Comparison of ENCODE assay signal across 15 cellular contexts in the genomic region with DNA sequence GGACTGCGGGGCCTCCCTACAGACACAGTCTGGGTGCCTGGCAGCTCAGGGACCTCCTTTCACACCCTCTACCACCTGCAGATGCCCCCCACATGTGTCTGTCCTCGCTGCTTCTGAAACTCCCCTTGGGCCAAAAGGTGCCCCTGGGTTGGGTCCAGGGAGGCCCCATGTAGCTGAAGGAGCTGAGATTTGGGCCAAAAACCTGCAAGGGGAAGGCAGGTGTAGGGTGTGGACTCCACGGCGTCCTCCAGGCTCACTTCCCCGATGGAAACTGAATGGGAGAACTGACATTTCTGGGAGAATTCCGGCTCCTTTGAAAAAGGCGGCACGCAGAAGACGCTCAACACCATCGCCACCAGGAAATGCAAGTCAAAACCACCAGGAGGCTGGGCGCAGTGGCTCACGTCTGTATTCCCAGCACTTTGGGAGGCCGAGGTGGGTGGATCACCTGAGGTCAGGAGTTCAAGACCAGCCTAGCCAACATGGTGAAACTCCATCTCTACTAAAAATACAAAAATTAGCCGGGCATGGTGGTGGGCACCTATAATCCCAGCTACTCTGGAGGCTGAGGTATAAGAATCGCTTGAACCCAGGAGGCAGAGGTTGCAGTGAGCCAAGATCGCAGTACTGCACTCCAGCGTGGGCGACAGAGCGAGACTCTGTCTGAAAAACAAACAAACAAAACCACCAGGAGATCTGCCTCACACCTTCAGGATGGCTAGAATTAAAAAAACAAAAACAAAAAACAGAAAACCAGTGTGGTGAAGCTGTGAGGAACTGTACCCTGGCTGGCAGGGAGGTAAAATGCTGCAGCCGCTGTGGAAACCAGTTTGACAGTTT. TPM values are rescaled to one million over a fixed set of nuclear protein-coding genes. Genes with fewer than 3 reads are reported as not detected.
DNase-seq lines count a peak whose midpoint lies in the region; ATAC-seq, FAIRE-seq and TF ChIP-seq lines count a peak whose summit lies in the region.
"Had no signal": no experiment of that assay in that cellular context is flagged by ENCODE, and none has a peak within 500 bp of the region (broad histone marks: within the 10 kb centered on the region; RNA-seq: fewer than 3 reads in every experiment).

No MANE protein-coding gene starts in this region.

- H3K4me1 ChIP-seq in K562 (replicated peaks in 1 of 2; ENCODE audit: control insufficient read depth in 2 of 2, insufficient read depth in 2 of 2, low read length in 2 of 2) (peaks cover 47 to 62% of the 10 kb centered on the region in 2 experiments), mucosa of rectum (ENCODE audit: control insufficient read depth in 2 of 2, insufficient read depth in 2 of 2, low read length in 2 of 2) (peaks cover 22 to 33% of the 10 kb centered on the region in 2 donors), thymus (ENCODE audit: control insufficient read depth, insufficient read depth, low read length) (peaks cover 4% of the 10 kb centered on the region)

- no peak overlapping the region; the same call in 1 of the 2 replicates for H2AFZ ChIP-seq in K562 (ENCODE audit: low read depth, low read length)

- no peak for FAIRE-seq in K562 (lab: Jason Lieb, UNC)
- FAIRE-seq: A204.1, colon, GM18507 had no signal

- H3K27ac ChIP-seq in K562 (ENCODE audit: extremely low read depth, low read depth, low read length) (peak overlapping the region; percentile 59), mucosa of rectum (ENCODE audit: low read depth in 2 of 2, low read length in 2 of 2) (peak overlapping the region; percentile 75 to 77), thymus (ENCODE audit: low read depth) (peak overlapping the region; percentile 64)
- H3K27ac ChIP-seq: HL-60, right lobe of liver had no signal

- H3K9ac ChIP-seq in K562 (ENCODE audit: insufficient read depth in 1 of 2, low read depth in 2 of 2, low read length in 2 of 2) = peak overlapping the region; percentile 8 to 86; a peak in 3 of 4 replicates
- H3K9ac ChIP-seq in mucosa of rectum (ENCODE audit: low read depth in 1 of 2, low read length in 2 of 2) = peak overlapping the region; percentile 49 to 75

- peak overlapping the region; percentile 9 for H3K27ac Mint-ChIP-seq in T-helper 1 cell treated with Interleukin-12 subunit alpha and Interleukin-12 subunit beta and Interleukin-4 antibody, amounts not matched to agents 30 μg/mL and 1 μg/mL, for 36 hours
- H3K27ac Mint-ChIP-seq: activated B cell treated with CpG ODN at 0.5 μM for 24 hours had no signal

- CTCF ChIA-PET in K562 (lab: Yijun Ruan, JAX; ENCODE audit: low intra/inter-chr PET ratio) = no interaction called here

- ATAC-seq in K562 (no peak), GM19395 (IDR thresholded peaks at IDR 0.05; ENCODE audit: unreplicated experiment) (no peak), HG03159 (IDR thresholded peaks at IDR 0.05; ENCODE audit: unreplicated experiment) (no peak), GM21381 (IDR thresholded peaks at IDR 0.05; ENCODE audit: unreplicated experiment) (no peak)
- ATAC-seq: right lobe of liver had no signal

- BruUV-seq in K562 (replicated peaks; lab: Mats Ljungman, UMichigan) = no TSS peak

- no peak overlapping the region for H3K4me2 ChIP-seq in K562 (ENCODE audit: insufficient read depth, low read length)

- peaks cover 21% of the 10 kb centered on the region; the same call in 2 of the 3 replicates for H3K79me2 ChIP-seq in K562 (ENCODE audit: control insufficient read depth, insufficient read depth, low read length)

- peaks cover 4% of the 10 kb centered on the region for H3K36me3 Mint-ChIP-seq in T-helper 1 cell treated with Interleukin-12 subunit alpha and Interleukin-12 subunit beta and Interleukin-4 antibody, amounts not matched to agents 30 μg/mL and 1 μg/mL, for 36 hours (ENCODE audit: low read depth)

- H3K9me1 ChIP-seq in K562 (ENCODE audit: control insufficient read depth, insufficient read depth, low read length) = no peaks in the 10 kb centered on the region

- DNase-seq in T-helper 1 cell = no peak
- no peak for DNase-seq in K562 (ENCODE audit: extremely low read depth in 1 of 4, low spot score in 3 of 4)
- DNase-seq: activated B cell treated with CpG ODN at 0.5 μM for 24 hours, NCI-H1105 had no signal

- no peak overlapping the region for H3K4me3 Mint-ChIP-seq in T-helper 1 cell treated with Interleukin-12 subunit alpha and Interleukin-12 subunit beta and Interleukin-4 antibody, amounts not matched to agents 30 μg/mL and 1 μg/mL, for 36 hours
- H3K4me3 Mint-ChIP-seq: activated B cell treated with CpG ODN at 0.5 μM for 24 hours had no signal

- no peaks in the 10 kb centered on the region for H4K20me1 ChIP-seq in K562 (replicated peaks; ENCODE audit: control insufficient read depth, insufficient read depth, low read length)

- intact Hi-C loops in K562 (cut with micrococcal nuclease) = no loop called here

- H3K4me3 ChIP-seq in K562 = no peak overlapping the region
- H3K4me3 ChIP-seq in mucosa of rectum (ENCODE audit: low read length in 2 of 2) = no peak overlapping the region
- H3K4me3 ChIP-seq in thymus (ENCODE audit: low read length) = no peak overlapping the region
- H3K4me3 ChIP-seq: right lobe of liver had no signal

- H3K27me3 Mint-ChIP-seq in T-helper 1 cell treated with Interleukin-12 subunit alpha and Interleukin-12 subunit beta and Interleukin-4 antibody, amounts not matched to agents 30 μg/mL and 1 μg/mL, for 36 hours (ENCODE audit: low read depth) = peaks cover 4% of the 10 kb centered on the region

- TF ChIP-seq CTCF in K562 (IDR thresholded peaks at IDR 0.05 in 2 of 3, conservative IDR thresholded peaks at IDR 0.05 in 1 of 3; ENCODE audit: insufficient read depth in 2 of 3, low read depth in 1 of 3, low read length in 3 of 3) = no peak

- TF ChIP-seq RAD21 in K562 (CRISPR knock-in tag; conservative IDR thresholded peaks at IDR 0.05 in 1 of 2, IDR thresholded peaks at IDR 0.05 in 1 of 2) = no peak

- TF ChIP-seq EP300 in K562 (IDR thresholded peaks at IDR 0.05; ENCODE audit: low read length) = no peak

- H3K4me1 Mint-ChIP-seq in T-helper 1 cell treated with Interleukin-12 subunit alpha and Interleukin-12 subunit beta and Interleukin-4 antibody, amounts not matched to agents 30 μg/mL and 1 μg/mL, for 36 hours (ENCODE audit: low read depth) = peaks cover 25% of the 10 kb centered on the region

- POLR2A ChIA-PET in K562 (lab: Yijun Ruan, JAX) = interaction anchor here (0.5 to 1.3 kb wide), 6 partner anchors 24 to 675 kb away, joined by 3 to 4 read pairs (median 3); no protein-coding TSS in a partner anchor

- H3K27me3 ChIP-seq in K562 (ENCODE audit: control insufficient read depth in 2 of 2, insufficient read depth in 2 of 2, low read length in 2 of 2) (0 out of 5 replicates have a peak, but pooled peaks cover 0 to 4% of the 10 kb centered on the region in 2 experiments), mucosa of rectum (ENCODE audit: control insufficient read depth in 2 of 2, insufficient read depth in 2 of 2, low read length in 2 of 2) (peaks cover 4 to 6% of the 10 kb centered on the region in 2 donors), thymus (ENCODE audit: control insufficient read depth, insufficient read depth) (no peaks in the 10 kb centered on the region)
- H3K27me3 ChIP-seq: right lobe of liver had no signal

- H3K9me3 ChIP-seq in K562 (replicated peaks; ENCODE audit: control insufficient read depth, insufficient read depth, low read depth, low read length) (peaks cover 2% of the 10 kb centered on the region), mucosa of rectum (ENCODE audit: control insufficient read depth in 2 of 2, low read length in 2 of 2) (no peaks in the 10 kb centered on the region), thymus (ENCODE audit: control insufficient read depth) (no peaks in the 10 kb centered on the region)
- H3K9me3 ChIP-seq: right lobe of liver had no signal

- TF ChIP-seq POLR2A in K562 (conservative IDR thresholded peaks at IDR 0.05) = no peak

- in situ Hi-C loops in K562 (cut with MboI) = no loop called here

- H3K36me3 ChIP-seq in K562 (ENCODE audit: control insufficient read depth, insufficient read depth, low read length) = no peaks in the 10 kb centered on the region
- H3K36me3 ChIP-seq in mucosa of rectum (ENCODE audit: control insufficient read depth in 2 of 2, insufficient read depth in 2 of 2, low read length in 2 of 2) = no peaks in the 10 kb centered on the region
- no peaks in the 10 kb centered on the region for H3K36me3 ChIP-seq in thymus (ENCODE audit: control insufficient read depth, insufficient read depth)
- H3K36me3 ChIP-seq: right lobe of liver had no signal

- H3K9me3 Mint-ChIP-seq in T-helper 1 cell treated with Interleukin-12 subunit alpha and Interleukin-12 subunit beta and Interleukin-4 antibody, amounts not matched to agents 30 μg/mL and 1 μg/mL, for 36 hours = peaks cover 4% of the 10 kb centered on the region
- H3K9me3 Mint-ChIP-seq: activated B cell treated with CpG ODN at 0.5 μM for 24 hours had no signal

- whole genome bisulfite sequencing in K562 (ENCODE audit: insufficient coverage, low coverage, missing lambda C conversion rate) = 79% methylated on average over 16 of the region's 20 CpGs
- 90% methylated on average over 20 of the region's 20 CpGs for WGBS in thymus

RNA-seq across cellular contexts. Expression of gene BAIAP2, which starts 13.2 kb away (rescaled TPM):
- total RNA-seq in K562 (2011; cell fraction: chromatin; rRNA removed; ENCODE audit: low replicate concordance) = 69.8 and 141 TPM in 2 replicates
- total RNA-seq in K562 (2011; cell fraction: nucleolus; rRNA removed) = 54.5 and 61.0 TPM in 2 replicates
- total RNA-seq in K562 (2011; cell fraction: nucleoplasm; rRNA removed) = 40.5 and 42.0 TPM in 2 replicates
- total RNA-seq in K562 (2014; rRNA removed) = 26.7 and 31.9 TPM in 2 replicates
- total RNA-seq in K562 (2014; rRNA removed; fragmentation: Illumina TruSeq; extraction: Trizol) = 14.2 and 17.7 TPM in 2 replicates
- 18.4 and 21.2 TPM in 2 replicates for total RNA-seq in K562 (2015; rRNA removed; fragmentation: Illumina TruSeq; extraction: Trizol)
- total RNA-seq in K562 (2021) = 44.7 and 51.6 TPM in 2 replicates
- polyA plus RNA-seq in K562 (2011; rRNA removed) = 9.8 and 13.6 TPM in 2 replicates
- polyA plus RNA-seq in K562 (2011; cell fraction: cytosol; rRNA removed) = 9.8 and 28.7 TPM in 2 replicates
- 37.7 and 77.3 TPM in 2 replicates for polyA plus RNA-seq in K562 (2011; cell fraction: nucleus; rRNA removed)
- 37.1 and 42.6 TPM in 2 replicates for polyA plus RNA-seq in K562 (2012)
- 20.7 and 30.0 TPM in 2 replicates for polyA plus RNA-seq in K562 (2014; fragmentation: Illumina TruSeq; extraction: Trizol)
- polyA plus RNA-seq in K562 (2014; fragmentation: Nextera tagmentation; extraction: Ambion mirVana) = 1 to 10 TPM; 2.3 to 2.4 TPM
- polyA plus RNA-seq in K562 (2014; rRNA removed) = 17.3 and 23.2 TPM in 2 replicates
- polyA minus RNA-seq in K562 (2011; rRNA and poly(A)+ RNA removed) = 11.9 and 13.6 TPM in 2 replicates
- polyA minus RNA-seq in K562 (2011; cell fraction: cytosol; rRNA and poly(A)+ RNA removed) = 22.8 and 24.8 TPM in 2 replicates
- 38.3 and 38.6 TPM in 2 replicates for polyA minus RNA-seq in K562 (2011; cell fraction: nucleus; rRNA and poly(A)+ RNA removed)
- polyA plus RNA-seq in thymus = 23.1 TPM

RNA-seq across cellular contexts. Expression of gene CHMP6, which starts 30.1 kb away (rescaled TPM):
- total RNA-seq in K562 (2011; cell fraction: chromatin; rRNA removed; ENCODE audit: low replicate concordance) = 33.8 and 66.2 TPM in 2 replicates
- total RNA-seq in K562 (2011; cell fraction: nucleolus; rRNA removed) = 40.5 and 47.9 TPM in 2 replicates
- total RNA-seq in K562 (2011; cell fraction: nucleoplasm; rRNA removed) = 22.9 and 24.6 TPM in 2 replicates
- total RNA-seq in K562 (2014; rRNA removed) (10.3 and 12.9 TPM in 2 replicates), K562 (2014; rRNA removed; fragmentation: Illumina TruSeq; extraction: Trizol) (14.4 and 15.7 TPM in 2 replicates), K562 (2015; rRNA removed; fragmentation: Illumina TruSeq; extraction: Trizol) (12.7 and 13.8 TPM in 2 replicates), K562 (2021) (25.6 and 26.8 TPM in 2 replicates)
- polyA plus RNA-seq in K562 (2011; rRNA removed) (8.0 and 13.4 TPM in 2 replicates), K562 (2014; fragmentation: Illumina TruSeq; extraction: Trizol) (11.4 and 15.5 TPM in 2 replicates), K562 (2014; fragmentation: Nextera tagmentation; extraction: Ambion mirVana) (1 to 10 TPM in 1 of 2 experiments, under 1 TPM in 1; 0.25 to 1.8 TPM), K562 (2014; rRNA removed) (28.3 and 30.4 TPM in 2 replicates), thymus (30.8 TPM)
- 10.5 and 35.5 TPM in 2 replicates for polyA plus RNA-seq in K562 (2011; cell fraction: cytosol; rRNA removed)
- polyA plus RNA-seq in K562 (2011; cell fraction: nucleus; rRNA removed) = 10.7 and 20.1 TPM in 2 replicates
- polyA plus RNA-seq in K562 (2012) = 13.7 and 20.1 TPM in 2 replicates
- polyA minus RNA-seq in K562 (2011; rRNA and poly(A)+ RNA removed) = 11.2 and 15.9 TPM in 2 replicates
- polyA minus RNA-seq in K562 (2011; cell fraction: cytosol; rRNA and poly(A)+ RNA removed) = 5.0 and 8.7 TPM in 2 replicates
- polyA minus RNA-seq in K562 (2011; cell fraction: nucleus; rRNA and poly(A)+ RNA removed) = 13.5 and 13.7 TPM in 2 replicates
